Comparison of ENCODE assay signal across 8 cellular contexts in the genomic region with DNA sequence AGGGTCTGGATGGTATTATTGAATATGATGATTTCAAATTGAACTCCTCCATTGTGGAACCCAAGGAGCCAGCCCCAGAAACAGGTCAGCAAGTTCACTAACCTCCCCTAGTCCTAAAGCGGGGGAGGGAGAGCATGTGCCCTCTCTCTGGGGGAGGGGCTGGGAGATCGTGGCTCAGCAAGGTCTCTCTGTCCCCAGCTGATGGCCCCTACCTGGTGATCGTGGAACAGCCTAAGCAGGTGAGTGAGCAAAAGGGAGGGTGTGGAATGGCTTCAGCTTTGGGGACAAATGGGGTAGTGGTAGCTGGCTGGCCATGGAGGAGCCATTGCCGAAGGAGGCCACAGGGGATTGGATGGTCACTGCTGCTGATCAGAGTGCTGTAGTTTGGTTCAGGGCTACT. TPM values are rescaled to one million over a fixed set of nuclear protein-coding genes. Genes with fewer than 3 reads are reported as not detected.
DNase-seq lines count a peak whose midpoint lies in the region; ATAC-seq and TF ChIP-seq lines count a peak whose summit lies in the region.

No MANE protein-coding gene starts in this region.

- peak overlapping the region; percentile 89 to 97 (median 96) for H3K4me3 Mint-ChIP-seq in CD8-positive, alpha-beta memory T cell

- peaks cover 0 to 8% of the 10 kb centered on the region in 2 donors for H3K27me3 Mint-ChIP-seq in CD8-positive, alpha-beta memory T cell

- ATAC-seq in HG03442 (IDR thresholded peaks at IDR 0.05; ENCODE audit: unreplicated experiment) (no peak), HG03025 (IDR thresholded peaks at IDR 0.05; ENCODE audit: low FRiP score, unreplicated experiment) (no peak), GM18867 (IDR thresholded peaks at IDR 0.05; ENCODE audit: unreplicated experiment) (no peak)

- peaks cover 38% of the 10 kb centered on the region for H3K4me1 ChIP-seq in CD8-positive, alpha-beta memory T cell (ENCODE audit: insufficient read depth, low read length)
- H3K4me1 ChIP-seq in Peyer's patch (peaks cover 0 to 42% (median 26%) of the 10 kb centered on the region in 4 donors), parathyroid adenoma (peaks cover 8% of the 10 kb centered on the region)

- H3K27ac Mint-ChIP-seq in CD8-positive, alpha-beta memory T cell = peak overlapping the region; percentile 98 to 100 (median 100)

- H3K4me3 ChIP-seq in CD8-positive, alpha-beta memory T cell (ENCODE audit: low read length) = peak overlapping the region; percentile 100
- H3K4me3 ChIP-seq in Peyer's patch (peak overlapping the region; percentile 68 to 79 (median 69)), parathyroid adenoma (ENCODE audit: low read depth, low read length) (peak overlapping the region; percentile 69)

- no peak for DNase-seq in CD8-positive, alpha-beta memory T cell
- DNase-seq in Peyer's patch (no peak), epithelial cell of prostate (ENCODE audit: low read depth, low spot score) (no peak), nucleus accumbens (lab: John Stamatoyannopoulos, UW) (no peak)

- POLR2A ChIA-PET in CD8-positive, alpha-beta memory T cell (lab: Charles Lee) = interaction anchor here (1.1 to 4.0 kb wide), 5 partner anchors 25 to 249 kb away, joined by 3 to 30 read pairs (median 4); a partner anchor contains a TSS

- H3K4me1 Mint-ChIP-seq in CD8-positive, alpha-beta memory T cell = peaks cover 35 to 54% (median 37%) of the 10 kb centered on the region in 3 donors

- peak overlapping the region; percentile 89 for H3K4me2 ChIP-seq in parathyroid adenoma (ENCODE audit: low read length)

- peak overlapping the region; percentile 100 for H3K27ac ChIP-seq in CD8-positive, alpha-beta memory T cell (ENCODE audit: low read depth, low read length)
- H3K27ac ChIP-seq in Peyer's patch = peak overlapping the region; percentile 95 to 97 (median 96)
- H3K27ac ChIP-seq in epithelial cell of prostate = peak overlapping the region; percentile 79
- H3K27ac ChIP-seq in parathyroid adenoma = peak overlapping the region; percentile 81

- H2AFZ ChIP-seq in parathyroid adenoma = peak overlapping the region; percentile 77

- no peaks in the 10 kb centered on the region for H3K27me3 ChIP-seq in CD8-positive, alpha-beta memory T cell (ENCODE audit: insufficient read depth, low read length, poor library complexity, severe bottlenecking)
- H3K27me3 ChIP-seq in Peyer's patch (no peaks in the 10 kb centered on the region), parathyroid adenoma (ENCODE audit: control insufficient read depth, insufficient read depth, low read length) (no peaks in the 10 kb centered on the region)

- H3K79me2 ChIP-seq in parathyroid adenoma = no peaks in the 10 kb centered on the region

- TF ChIP-seq CTCF in Peyer's patch (IDR thresholded peaks at IDR 0.05) (no peak), parathyroid adenoma (IDR thresholded peaks at IDR 0.05) (no peak)

- no peak overlapping the region for H3K9ac ChIP-seq in parathyroid adenoma

- H3K9me3 Mint-ChIP-seq in CD8-positive, alpha-beta memory T cell = no peaks in the 10 kb centered on the region

- H3K9me3 ChIP-seq in CD8-positive, alpha-beta memory T cell (ENCODE audit: low read length) = no peaks in the 10 kb centered on the region
- H3K9me3 ChIP-seq in Peyer's patch (no peaks in the 10 kb centered on the region), parathyroid adenoma (ENCODE audit: control insufficient read depth, low read length) (no peaks in the 10 kb centered on the region)

- CTCF ChIA-PET in CD8-positive, alpha-beta memory T cell (lab: Charles Lee) = interaction anchor here (3.1 to 5.9 kb wide), 4 partner anchors 54 to 187 kb away, joined by 24 to 64 read pairs (median 30); a partner anchor contains a TSS

- TF ChIP-seq POLR2A in Peyer's patch (IDR thresholded peaks at IDR 0.05) = no peak

- H3K36me3 Mint-ChIP-seq in CD8-positive, alpha-beta memory T cell = peaks cover 0 to 56% (median 0%) of the 10 kb centered on the region in 3 donors

- H3K36me3 ChIP-seq in CD8-positive, alpha-beta memory T cell (ENCODE audit: insufficient read depth, low read length) = peaks cover 3% of the 10 kb centered on the region
- peaks cover 0 to 11% (median 0%) of the 10 kb centered on the region in 3 donors for H3K36me3 ChIP-seq in Peyer's patch
- no peaks in the 10 kb centered on the region for H3K36me3 ChIP-seq in parathyroid adenoma (ENCODE audit: control insufficient read depth, insufficient read depth, low read length)

RNA-seq across cellular contexts. Expression of a gene that starts 0.7 kb away (rescaled TPM):
- total RNA-seq in CD8-positive, alpha-beta memory T cell = 100 to 1,000 TPM; 323 to 324 TPM
- polyA plus RNA-seq in CD8-positive, alpha-beta memory T cell = 14.0 TPM
- total RNA-seq in Peyer's patch = 10 to 100 TPM in 3 of 4 donors, 1 to 10 TPM in 1; 6.5 to 22.9 (median 19.2) TPM

RNA-seq across cellular contexts. Expression of a gene that starts 22.3 kb away (rescaled TPM):
- total RNA-seq in CD8-positive, alpha-beta memory T cell = 1 to 10 TPM; 2.5 to 3.2 TPM
- polyA plus RNA-seq in CD8-positive, alpha-beta memory T cell = 1.9 TPM
- 10 to 100 TPM in 1 of 4 donors, 1 to 10 TPM in 2, not detected in 1; 1.6 to 14.3 (median 6.3) TPM for total RNA-seq in Peyer's patch

RNA-seq across cellular contexts. Expression of a gene that starts 24.4 kb away (rescaled TPM):
- 10 to 100 TPM; 13.5 to 16.3 TPM for total RNA-seq in CD8-positive, alpha-beta memory T cell
- polyA plus RNA-seq in CD8-positive, alpha-beta memory T cell = 33.4 TPM
- 10 to 100 TPM; 36.9 to 57.8 (median 44.8) TPM for total RNA-seq in Peyer's patch

RNA-seq across cellular contexts. Expression of a gene that starts 36.1 kb away (rescaled TPM):
- 10 to 100 TPM; 62.4 to 64.8 TPM for total RNA-seq in CD8-positive, alpha-beta memory T cell
- 61.7 TPM for polyA plus RNA-seq in CD8-positive, alpha-beta memory T cell
- 10 to 100 TPM in 3 of 4 donors, 1 to 10 TPM in 1; 8.9 to 56.9 (median 29.3) TPM for total RNA-seq in Peyer's patch

RNA-seq across cellular contexts. Expression of a gene that starts 55.1 kb away (rescaled TPM):
- under 1 TPM; 0.57 to 0.62 TPM for total RNA-seq in CD8-positive, alpha-beta memory T cell
- 0.70 TPM for polyA plus RNA-seq in CD8-positive, alpha-beta memory T cell
- total RNA-seq in Peyer's patch = 1 to 10 TPM in 1 of 4 donors, under 1 TPM in 1, not detected in 2; 0.85 to 2.8 TPM

Comparison
In these comparisons a context has a peak if more than half of its experiments do, and no peak if none do; other contexts are left out.
1. RNA of a gene that starts 0.7 kb away (total RNA-seq): 323 to 324 TPM in CD8-positive, alpha-beta memory T cell; 6.5 to 22.9 TPM in Peyer's patch; every median in the first group is over 10 times any median in the second.
2. Peak in every context shown above with its lines, with median percentiles within 50 percentile points of each other: H3K27ac ChIP-seq and H3K4me3 ChIP-seq.